In genomic region chr12:56636675-56637540, GRCh38 we compare ENCODE assay signal across 8 cellular contexts.
DNase-seq lines count a peak whose midpoint lies in the region; ATAC-seq and TF ChIP-seq lines count a peak whose summit lies in the region.

No MANE protein-coding gene starts in this region.

- peak; percentile 43 for ATAC-seq in GM19025 (IDR thresholded peaks at IDR 0.05; ENCODE audit: low read depth, unreplicated experiment)
- ATAC-seq in HG03342 (IDR thresholded peaks at IDR 0.05; ENCODE audit: unreplicated experiment), result peak; percentile 56

- H3K4me3 ChIP-seq in choroid plexus epithelial cell (ENCODE audit: low read depth, low read length), result peak overlapping the region; percentile 84

- DNase-seq in AML-193 (lab: John Stamatoyannopoulos, UW) (peak; percentile 84 to 86), NCI-H345 treated with DMSO at 0.1 percent for 48 hours (lab: John Stamatoyannopoulos, UW; ENCODE audit: unreplicated experiment) (peak; percentile 98), choroid plexus epithelial cell (ENCODE audit: low read depth) (peak; percentile 100), kidney tubule cell (ENCODE audit: low spot score) (peak; percentile 99)
- peak; percentile 81 to 90 for DNase-seq in activated CD4-positive, alpha-beta T cell treated with anti-CD3 and anti-CD28 coated beads for 24 hours (ENCODE audit: low read depth in 2 of 2)
- peak; percentile 65 to 80 for DNase-seq in stimulated activated CD4-positive, alpha-beta T cell treated with anti-CD3 and anti-CD28 coated beads, Interleukin-1b, Interleukin-23, amount 100 ng/mL, for 4 hours (ENCODE audit: low read depth in 2 of 2)

- TF ChIP-seq CTCF in choroid plexus epithelial cell (conservative IDR thresholded peaks at IDR 0.05; ENCODE audit: low read depth, low read length), result peak; percentile 74

Comparison
In these comparisons a context has a peak if more than half of its experiments do, and no peak if none do; other contexts are left out.
1. Peak in every context shown above with its lines: DNase-seq, ATAC-seq and H3K4me3 ChIP-seq.